13 cellular contexts compared by ENCODE assay signal in the genomic region with DNA sequence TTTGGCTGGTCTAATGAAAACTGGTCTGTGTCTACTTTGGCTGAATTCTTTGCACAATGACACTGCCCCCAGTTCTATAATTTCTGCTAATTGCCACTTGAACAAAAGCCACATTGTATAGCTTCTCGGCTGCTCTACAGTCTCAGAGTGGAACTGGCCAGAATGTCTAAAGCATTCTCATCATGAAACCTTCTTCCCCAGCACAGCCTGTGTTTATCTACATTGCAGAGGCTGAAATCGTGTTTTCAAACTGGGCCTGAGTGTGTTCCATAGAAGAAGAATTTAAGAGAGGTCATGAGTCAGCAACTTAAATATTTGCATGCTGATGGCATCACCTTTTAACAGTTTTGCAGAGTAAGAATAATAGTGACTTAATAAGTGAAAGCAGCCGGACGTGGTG.
A peak's percentile ranks its signal among the peaks of the same experiment; 100 is the strongest.
DNase-seq lines count a peak whose midpoint lies in the region; ATAC-seq and TF ChIP-seq lines count a peak whose summit lies in the region.
"Had no signal": no experiment of that assay in that cellular context is flagged by ENCODE, and none has a peak within 500 bp of the region (broad histone marks: within the 10 kb centered on the region; RNA-seq: fewer than 3 reads in every experiment).

No MANE protein-coding gene starts in this region.

- no peaks in the 10 kb centered on the region for H3K9me3 ChIP-seq in uterus
- H3K9me3 ChIP-seq: ovary had no signal

- TF ChIP-seq POLR2A in uterus (IDR thresholded peaks at IDR 0.05), result no peak

- DNase-seq in A172 (ENCODE audit: low spot score) (peak; percentile 8), M059J (ENCODE audit: low read depth) (peak; percentile 27), uterus (no peak), NCI-H128 (lab: John Stamatoyannopoulos, UW; ENCODE audit: unreplicated experiment) (no peak), Right ventricle myocardium superior (no peak)
- DNase-seq: activated gamma-delta T cell treated with Interleukin-2 at 50 U/mL for 16 hours, Kasumi-1, kidney, ovary had no signal

- ATAC-seq in Right ventricle myocardium superior (ENCODE audit: poor library complexity) (no peak), GM19397 (IDR thresholded peaks at IDR 0.05; ENCODE audit: unreplicated experiment) (no peak)
- ATAC-seq: WTC11 had no signal

- no peak overlapping the region for H3K4me3 ChIP-seq in uterus
- H3K4me3 ChIP-seq: ovary had no signal

- no peak for TF ChIP-seq CTCF in uterus (IDR thresholded peaks at IDR 0.05)

- H3K27ac ChIP-seq in angular gyrus (ENCODE audit: low read depth, low read length) (peak overlapping the region; percentile 92), layer of hippocampus (ENCODE audit: low read depth, low read length) (peak overlapping the region; percentile 40), uterus (no peak overlapping the region)
- H3K27ac ChIP-seq: ovary had no signal

- H3K36me3 ChIP-seq in uterus, result no peaks in the 10 kb centered on the region
- H3K36me3 ChIP-seq: ovary had no signal

- no peaks in the 10 kb centered on the region for H3K4me1 ChIP-seq in uterus

- intact Hi-C loops in uterus (cut with DNase I; ENCODE audit: low total_unique reads) (no loop called here), Right ventricle myocardium superior (cut with DNase I) (no loop called here)

- H3K27me3 ChIP-seq in layer of hippocampus (ENCODE audit: control insufficient read depth, insufficient read depth, low read length), result no peaks in the 10 kb centered on the region
- H3K27me3 ChIP-seq in uterus, result no peaks in the 10 kb centered on the region
- H3K27me3 ChIP-seq: ovary had no signal

Comparison
In these comparisons a context has a peak if more than half of its experiments do, and no peak if none do; other contexts are left out.
1. DNase-seq: peak in A172 (single experiment) and M059J (single experiment); none in uterus (0 of 2), NCI-H128 (single experiment) and Right ventricle myocardium superior (single experiment).
2. H3K27ac ChIP-seq: peak in angular gyrus (single experiment) and layer of hippocampus (single experiment); none in uterus (0 of 2).